Comparison of ENCODE assay signal across 8 cellular contexts in genomic region chr10:930415-931325, GRCh38. TPM values are rescaled to one million over a fixed set of nuclear protein-coding genes. Genes with fewer than 3 reads are reported as not detected.
DNase-seq lines count a peak whose midpoint lies in the region; ATAC-seq and TF ChIP-seq lines count a peak whose summit lies in the region.

No MANE protein-coding gene starts in this region.

- no peak overlapping the region for H2AFZ ChIP-seq in GM23338

- H3K27me3 ChIP-seq in BLaER1 (no peaks in the 10 kb centered on the region), GM23338 (ENCODE audit: insufficient read depth) (no peaks in the 10 kb centered on the region), adipocyte (replicated peaks; ENCODE audit: control insufficient read depth, insufficient read depth, low read length) (no peaks in the 10 kb centered on the region), right atrium auricular region (no peaks in the 10 kb centered on the region), rectal smooth muscle tissue (ENCODE audit: control insufficient read depth, insufficient read depth, low read length) (no peaks in the 10 kb centered on the region)

- peaks cover 13% of the 10 kb centered on the region for H3F3A ChIP-seq in GM23338 (replicated peaks; ENCODE audit: low read depth)

- H3K4me1 ChIP-seq in BLaER1 (peaks cover 63% of the 10 kb centered on the region), GM23338 (ENCODE audit: insufficient read depth) (peaks cover 34% of the 10 kb centered on the region), adipocyte (ENCODE audit: control insufficient read depth, insufficient read depth, low read length) (peaks cover 14% of the 10 kb centered on the region), right atrium auricular region (peaks cover 0 to 39% of the 10 kb centered on the region in 2 donors), rectal smooth muscle tissue (ENCODE audit: control insufficient read depth, insufficient read depth, low read length) (peaks cover 5% of the 10 kb centered on the region)

- no peaks in the 10 kb centered on the region for H3K9me2 ChIP-seq in GM23338 (ENCODE audit: insufficient read depth)

- H3K27ac ChIP-seq in BLaER1: peak overlapping the region; percentile 98
- H3K27ac ChIP-seq in GM23338 (ENCODE audit: low read depth): peak overlapping the region; percentile 87
- peak overlapping the region; percentile 83 to 88 for H3K27ac ChIP-seq in right atrium auricular region
- H3K27ac ChIP-seq in rectal smooth muscle tissue (ENCODE audit: low read depth, low read length): peak overlapping the region; percentile 83

- H3K36me3 Mint-ChIP-seq in GM23338 (ENCODE audit: low read depth): peaks cover 7% of the 10 kb centered on the region; the same call in 2 of the 3 replicates

- H3K4me3 ChIP-seq in BLaER1: peak overlapping the region; percentile 98
- H3K4me3 ChIP-seq in GM23338: peak overlapping the region; percentile 80
- peak overlapping the region; percentile 92 for H3K4me3 ChIP-seq in adipocyte (ENCODE audit: low read length)
- peak overlapping the region; percentile 85 to 87 for H3K4me3 ChIP-seq in right atrium auricular region
- H3K4me3 ChIP-seq in rectal smooth muscle tissue (ENCODE audit: low read length): peak overlapping the region; percentile 84

- H3K36me3 ChIP-seq in BLaER1 (peaks cover 15% of the 10 kb centered on the region), GM23338 (ENCODE audit: insufficient read depth) (no peaks in the 10 kb centered on the region), adipocyte (ENCODE audit: control insufficient read depth, insufficient read depth, low read length, severe bottlenecking) (peaks cover 4% of the 10 kb centered on the region), right atrium auricular region (no peaks in the 10 kb centered on the region), rectal smooth muscle tissue (ENCODE audit: control insufficient read depth, insufficient read depth, low read length) (no peaks in the 10 kb centered on the region)

- H3K79me2 ChIP-seq in GM23338 (replicated peaks; ENCODE audit: insufficient read depth): peaks cover 50% of the 10 kb centered on the region

- ATAC-seq in GM23338: peak; percentile 37

- peak overlapping the region; percentile 93 for H3K27ac Mint-ChIP-seq in GM23338

- DNase-seq in GM23338 (ENCODE audit: low spot score): peak; percentile 82
- peak; percentile 49 for DNase-seq in OCI-M1 (lab: John Stamatoyannopoulos, UW)
- DNase-seq in adipocyte (ENCODE audit: low read depth): peak; percentile 84
- peak; percentile 18 for DNase-seq in right atrium auricular region (ENCODE audit: low spot score)
- DNase-seq in putamen (ENCODE audit: low spot score): no peak
- DNase-seq in SHP77 (lab: John Stamatoyannopoulos, UW): no peak

- H3K9me3 ChIP-seq in BLaER1: no peaks in the 10 kb centered on the region
- H3K9me3 ChIP-seq in adipocyte (ENCODE audit: control insufficient read depth, low read length): no peaks in the 10 kb centered on the region
- no peaks in the 10 kb centered on the region for H3K9me3 ChIP-seq in right atrium auricular region

- H3K9me3 Mint-ChIP-seq in GM23338: no peaks in the 10 kb centered on the region

- H3K4me1 Mint-ChIP-seq in GM23338: peaks cover 43% of the 10 kb centered on the region

- H3K9ac ChIP-seq in BLaER1: peak overlapping the region; percentile 98
- H3K9ac ChIP-seq in adipocyte (ENCODE audit: low read length): peak overlapping the region; percentile 83
- peak overlapping the region; percentile 78 for H3K9ac ChIP-seq in rectal smooth muscle tissue (ENCODE audit: low read length)

- H3K27me3 Mint-ChIP-seq in GM23338 (ENCODE audit: insufficient read depth, low read depth, poor library complexity): peaks cover 3% of the 10 kb centered on the region

- TF ChIP-seq CTCF in GM23338 (conservative IDR thresholded peaks at IDR 0.05; ENCODE audit: low read depth in 2 of 2) (no peak), right atrium auricular region (IDR thresholded peaks at IDR 0.05) (no peak)

- H4K20me1 ChIP-seq in BLaER1 (peaks cover 58% of the 10 kb centered on the region), GM23338 (replicated peaks; ENCODE audit: insufficient read depth) (peaks cover 39% of the 10 kb centered on the region)

- H3K4me3 Mint-ChIP-seq in GM23338: peak overlapping the region; percentile 90

- H3K4me2 ChIP-seq in BLaER1 (peak overlapping the region; percentile 93), GM23338 (peak overlapping the region; percentile 95)

TF ChIP-seq in GM23338, 12 proteins besides CTCF, POLR2A, EP300 and RAD21:
- no peak for TF ChIP-seq EZH2 (IDR thresholded peaks at IDR 0.05; ENCODE audit: low read depth, unreplicated experiment)

RNA-seq across cellular contexts. Expression of gene LARP4B, which starts 0.8 kb away (rescaled TPM):
- 52.3 and 59.6 TPM in 2 replicates for total RNA-seq in GM23338 (2014; rRNA removed; shearing (Covaris generic))
- polyA plus RNA-seq in GM23338 (2016; fragmentation: Nextera tagmentation; extraction: Ambion mirVana): 14.6 and 18.3 TPM in 2 replicates
- 10 to 100 TPM; 24.2 to 26.1 TPM for total RNA-seq in right atrium auricular region

RNA-seq across cellular contexts. Expression of gene GTPBP4, which starts 57.6 kb away (rescaled TPM):
- total RNA-seq in GM23338 (2014; rRNA removed; shearing (Covaris generic)): 48.7 and 56.5 TPM in 2 replicates
- polyA plus RNA-seq in GM23338 (2016; fragmentation: Nextera tagmentation; extraction: Ambion mirVana): 51.2 and 62.6 TPM in 2 replicates
- 10 to 100 TPM; 14.4 to 14.6 TPM for total RNA-seq in right atrium auricular region

Comparison
In these comparisons a context has a peak if more than half of its experiments do, and no peak if none do; other contexts are left out.
1. DNase-seq: peak in GM23338 (single experiment), OCI-M1 (single experiment), adipocyte (single experiment) and right atrium auricular region (single experiment); none in putamen (single experiment) and SHP77 (0 of 2).
2. Peak in every context shown above with its lines, with median percentiles within 50 percentile points of each other: H3K27ac ChIP-seq, H3K4me3 ChIP-seq and H3K9ac ChIP-seq.